8 cellular contexts compared by ENCODE assay signal in genomic region chr2:231706731-231707624, GRCh38. TPM values are rescaled to one million over a fixed set of nuclear protein-coding genes. Genes with fewer than 3 reads are reported as not detected.
DNase-seq lines count a peak whose midpoint lies in the region; ATAC-seq and TF ChIP-seq lines count a peak whose summit lies in the region.

No MANE protein-coding gene starts in this region.

- H3F3A ChIP-seq in smooth muscle cell (ENCODE audit: low read depth): peaks cover 16% of the 10 kb centered on the region

- intact Hi-C loops in mammary epithelial cell (cut with micrococcal nuclease): loop anchor here (1.0 to 5.0 kb wide), 2 partner anchors 45 to 245 kb away; partner anchors contain the start of gene NCL

- H3K4me2 ChIP-seq in mammary epithelial cell (ENCODE audit: insufficient read depth, low read depth, low read length): peak overlapping the region; percentile 85
- peak overlapping the region; percentile 87 for H3K4me2 ChIP-seq in smooth muscle cell

- H3K9ac ChIP-seq in mammary epithelial cell (ENCODE audit: insufficient read depth, low read length) (peak overlapping the region; percentile 88), smooth muscle cell (ENCODE audit: low read depth) (peak overlapping the region; percentile 98)

- H3K27me3 ChIP-seq in mammary epithelial cell (ENCODE audit: insufficient read depth, low read length) (no peaks in the 10 kb centered on the region), smooth muscle cell (ENCODE audit: low read depth) (no peaks in the 10 kb centered on the region)

- CTCF ChIA-PET in AG04449 (lab: Yijun Ruan, JAX): interaction anchor here (0.6 to 29.6 kb wide), 29 partner anchors 8 to 107 kb away, joined by 3 to 423 read pairs (median 5); partner anchors contain the start of gene COPS7B
- CTCF ChIA-PET in mammary epithelial cell (lab: Charles Lee; ENCODE audit: low non-redundant PET): no interaction called here

- in situ Hi-C loops in mammary epithelial cell (cut with MboI; ENCODE audit: low sequenced_read_pairs in 2 of 2): loop anchor here in 1 of 2 donors (5.0 kb wide), 1 partner anchor 95 kb away; no protein-coding TSS in a partner anchor

- BruUV-seq in mammary epithelial cell (replicated peaks; lab: Mats Ljungman, UMichigan): no TSS peak

- peak overlapping the region; percentile 97 for H2AFZ ChIP-seq in mammary epithelial cell (ENCODE audit: low read depth, low read length)
- H2AFZ ChIP-seq in smooth muscle cell (ENCODE audit: low read depth): peak overlapping the region; percentile 95

- peak overlapping the region; percentile 75 for H3K4me3 ChIP-seq in AG04449 (ENCODE audit: low read depth, low read length)
- peak overlapping the region; percentile 54 to 76 (median 63) for H3K4me3 ChIP-seq in mammary epithelial cell (replicated peaks in 1 of 3; ENCODE audit: insufficient read depth in 1 of 3, low read depth in 2 of 3, low read length in 3 of 3)
- peak overlapping the region; percentile 66 for H3K4me3 ChIP-seq in smooth muscle cell

- peak overlapping the region; percentile 95 for H3K27ac ChIP-seq in VCaP
- H3K27ac ChIP-seq in mammary epithelial cell (ENCODE audit: insufficient read depth, low read depth, low read length): peak overlapping the region; percentile 94
- peak overlapping the region; percentile 98 for H3K27ac ChIP-seq in smooth muscle cell (ENCODE audit: low read depth)

- H3K9me3 ChIP-seq in mammary epithelial cell (replicated peaks; ENCODE audit: insufficient read depth, low read length): no peaks in the 10 kb centered on the region
- no peaks in the 10 kb centered on the region for H3K9me3 ChIP-seq in smooth muscle cell (replicated peaks; ENCODE audit: low read depth)

- H3K36me3 ChIP-seq in mammary epithelial cell (ENCODE audit: insufficient read depth, low read length) (peaks cover 2% of the 10 kb centered on the region), smooth muscle cell (ENCODE audit: low read depth) (no peaks in the 10 kb centered on the region)

- POLR2A ChIA-PET in AG04449 (lab: Yijun Ruan, JAX): interaction anchor here (0.6 to 1.2 kb wide), 10 partner anchors 8 to 95 kb away, joined by 3 to 6 read pairs (median 4); no protein-coding TSS in a partner anchor

- DNase-seq in AG04449 (ENCODE audit: low read depth, low spot score) (peak; percentile 90), NCI-H2171 (lab: John Stamatoyannopoulos, UW) (peak; percentile 84), mammary epithelial cell (peak; percentile 98), iPS-NIHi7 (ENCODE audit: extremely low spot score) (peak; percentile 90), smooth muscle cell (lab: John Stamatoyannopoulos, UW; ENCODE audit: unreplicated experiment) (peak; percentile 87)

- H4K20me1 ChIP-seq in mammary epithelial cell (ENCODE audit: insufficient read depth, low read length): peaks cover 16% of the 10 kb centered on the region
- H4K20me1 ChIP-seq in smooth muscle cell (ENCODE audit: low read depth): peaks cover 35% of the 10 kb centered on the region

- H3K4me1 ChIP-seq in mammary epithelial cell (ENCODE audit: insufficient read depth, low read length) (peaks cover 25% of the 10 kb centered on the region), smooth muscle cell (ENCODE audit: low read depth) (peaks cover 11% of the 10 kb centered on the region)

- dilution Hi-C loops in mammary epithelial cell (cut with HindIII; ENCODE audit: low sequenced_read_pairs): no loop called here

- peak; percentile 39 for ATAC-seq in GM18867 (IDR thresholded peaks at IDR 0.05; ENCODE audit: unreplicated experiment)
- peak; percentile 28 for ATAC-seq in HG03103 (IDR thresholded peaks at IDR 0.05; ENCODE audit: low read depth, unreplicated experiment)

- TF ChIP-seq CTCF in AG04449 (IDR thresholded peaks at IDR 0.05; ENCODE audit: insufficient read depth, low read length, missing control alignments) (peak; percentile 93), VCaP (conservative IDR thresholded peaks at IDR 0.05) (peak; percentile 80), mammary epithelial cell (conservative IDR thresholded peaks at IDR 0.05 in 1 of 2, IDR thresholded peaks at IDR 0.05 in 1 of 2; ENCODE audit: extremely low read depth in 1 of 2, insufficient read depth in 1 of 2, low read depth in 1 of 2, low read length in 2 of 2) (peak; percentile 93 to 95), smooth muscle cell (IDR thresholded peaks at IDR 0.05; ENCODE audit: borderline replicate concordance, insufficient read depth, poor library complexity, severe bottlenecking) (peak; percentile 95)

- WGBS in mammary epithelial cell (ENCODE audit: low coverage, missing lambda C conversion rate): 3% methylated on average over 48 of the region's 66 CpGs
- under 1% methylated on average over 66 of the region's 66 CpGs for WGBS in smooth muscle cell (ENCODE audit: low lambda C conversion rate)

- peaks cover 42% of the 10 kb centered on the region for H3K79me2 ChIP-seq in mammary epithelial cell (ENCODE audit: insufficient read depth, low read length)
- peaks cover 35% of the 10 kb centered on the region for H3K79me2 ChIP-seq in smooth muscle cell (ENCODE audit: low read depth)

RNA-seq across cellular contexts. Expression of gene PTMA, which starts 1.3 kb away (rescaled TPM):
- total RNA-seq in mammary epithelial cell (100 to 1,000 TPM; 300 to 544 TPM), smooth muscle cell (576 and 655 TPM in 2 replicates)
- polyA plus RNA-seq in mammary epithelial cell (651 TPM), smooth muscle cell (615 and 653 TPM in 2 replicates)
- polyA minus RNA-seq in mammary epithelial cell: 178 TPM

Comparison
In these comparisons a context has a peak if more than half of its experiments do, and no peak if none do; other contexts are left out.
1. Peak in every context shown above with its lines: DNase-seq, ATAC-seq, H3K4me3 ChIP-seq and H3K27ac ChIP-seq.